In the genomic region with DNA sequence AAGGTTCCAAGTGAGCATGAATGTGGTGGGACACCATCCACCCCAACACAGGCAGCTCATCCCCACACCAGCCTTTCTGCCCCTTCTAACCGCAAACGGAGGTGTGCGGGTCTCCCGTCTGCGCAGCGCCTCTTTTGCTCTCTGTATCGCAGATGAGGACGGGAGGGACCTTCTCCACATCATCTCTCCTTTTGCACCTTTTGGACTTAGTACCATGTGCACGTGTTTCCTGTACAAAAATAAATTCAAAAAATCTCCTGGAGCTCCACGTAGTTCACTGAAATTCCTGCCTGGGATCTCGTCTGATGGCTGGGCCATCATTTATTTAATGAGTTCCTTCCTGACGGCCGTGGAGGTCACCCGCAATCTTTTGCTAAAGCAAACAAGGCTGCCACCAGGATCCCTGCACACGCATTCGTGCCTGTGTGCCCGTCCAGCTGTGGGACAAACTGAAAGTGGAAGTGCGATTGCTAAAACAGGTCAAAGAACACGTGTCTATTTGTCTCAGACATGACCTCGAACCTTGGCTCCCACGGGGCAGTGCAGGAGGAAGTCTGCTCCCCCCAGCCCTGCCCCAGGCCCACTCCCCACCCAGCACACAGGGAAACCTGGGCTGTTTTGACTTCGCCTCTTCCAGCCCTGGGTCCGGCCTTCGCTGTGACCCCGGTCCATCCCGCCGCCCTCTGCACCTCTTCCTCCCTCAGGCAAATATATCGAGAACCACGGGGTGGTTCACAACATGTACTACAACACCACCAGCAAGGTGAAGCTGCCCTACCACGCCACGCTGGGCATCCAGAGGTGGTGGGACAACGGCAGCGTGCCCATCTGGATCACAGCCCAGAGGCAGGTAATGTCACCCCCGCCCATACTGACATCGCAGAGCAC, we compare ENCODE assay signal across 12 cellular contexts. TPM values are rescaled to one million over a fixed set of nuclear protein-coding genes. Genes with fewer than 3 reads are reported as not detected.
A peak's percentile ranks its signal among the peaks of the same experiment; 100 is the strongest.
DNase-seq lines count a peak whose midpoint lies in the region; ATAC-seq and TF ChIP-seq lines count a peak whose summit lies in the region.
"Had no signal": no experiment of that assay in that cellular context is flagged by ENCODE, and none has a peak within 500 bp of the region (broad histone marks: within the 10 kb centered on the region; RNA-seq: fewer than 3 reads in every experiment).

No MANE protein-coding gene starts in this region.

- H3K36me3 Mint-ChIP-seq in activated T-helper 1 cell treated with anti-CD3 and anti-CD28 coated beads, Interleukin-12 subunit alpha, Interleukin-12 subunit beta, Interleukin-2, Interleukin-4 antibody, amounts not matched to agents 30 ng/mL and 10 ng/mL and 1 ng/mL, durations not matched to agents 14 hours and 24 hours and 36 hours (ENCODE audit: low read depth): no peaks in the 10 kb centered on the region
- H3K36me3 Mint-ChIP-seq in memory B cell: peaks cover 3% of the 10 kb centered on the region

- peaks cover 9% of the 10 kb centered on the region for H3K4me1 Mint-ChIP-seq in activated T-helper 1 cell treated with anti-CD3 and anti-CD28 coated beads, Interleukin-12 subunit alpha, Interleukin-12 subunit beta, Interleukin-2, Interleukin-4 antibody, amounts not matched to agents 30 ng/mL and 10 ng/mL and 1 ng/mL, durations not matched to agents 14 hours and 24 hours and 36 hours (ENCODE audit: low read depth)
- H3K4me1 Mint-ChIP-seq in memory B cell: peaks cover 29% of the 10 kb centered on the region

- intact Hi-C loops in activated T-helper 1 cell treated with anti-CD3 and anti-CD28 coated beads, Interleukin-12 subunit alpha, Interleukin-12 subunit beta, Interleukin-2, Interleukin-4 antibody, amounts not matched to agents 30 ng/mL and 10 ng/mL and 1 ng/mL, durations not matched to agents 14 hours and 24 hours and 36 hours (cut with micrococcal nuclease): no loop called here
- intact Hi-C loops in esophagus muscularis mucosa (cut with DNase I): no loop called here

- H3K4me1 ChIP-seq in esophagus muscularis mucosa: peaks cover 3 to 13% (median 10%) of the 10 kb centered on the region in 4 donors

- H3K4me3 Mint-ChIP-seq in activated T-helper 1 cell treated with anti-CD3 and anti-CD28 coated beads, Interleukin-12 subunit alpha, Interleukin-12 subunit beta, Interleukin-2, Interleukin-4 antibody, amounts not matched to agents 30 ng/mL and 10 ng/mL and 1 ng/mL, durations not matched to agents 14 hours and 24 hours and 36 hours: peak overlapping the region; percentile 29
- peak overlapping the region; percentile 87 for H3K4me3 Mint-ChIP-seq in memory B cell

- H3K27me3 Mint-ChIP-seq in activated T-helper 1 cell treated with anti-CD3 and anti-CD28 coated beads, Interleukin-12 subunit alpha, Interleukin-12 subunit beta, Interleukin-2, Interleukin-4 antibody, amounts not matched to agents 30 ng/mL and 10 ng/mL and 1 ng/mL, durations not matched to agents 14 hours and 24 hours and 36 hours (ENCODE audit: insufficient read depth): no peaks in the 10 kb centered on the region
- peaks cover 4% of the 10 kb centered on the region for H3K27me3 Mint-ChIP-seq in memory B cell

- no peak for TF ChIP-seq EP300 in esophagus muscularis mucosa (IDR thresholded peaks at IDR 0.05)

- H3K27ac Mint-ChIP-seq in activated T-helper 1 cell treated with anti-CD3 and anti-CD28 coated beads, Interleukin-12 subunit alpha, Interleukin-12 subunit beta, Interleukin-2, Interleukin-4 antibody, amounts not matched to agents 30 ng/mL and 10 ng/mL and 1 ng/mL, durations not matched to agents 14 hours and 24 hours and 36 hours: no peak overlapping the region
- H3K27ac Mint-ChIP-seq in memory B cell: peak overlapping the region; percentile 93

- H3K27me3 ChIP-seq in esophagus muscularis mucosa: peaks cover 0 to 13% (median 0%) of the 10 kb centered on the region in 4 donors

- 77% methylated on average over 31 of the region's 35 CpGs for WGBS in esophagus muscularis mucosa

- no peaks in the 10 kb centered on the region for H3K9me3 Mint-ChIP-seq in activated T-helper 1 cell treated with anti-CD3 and anti-CD28 coated beads, Interleukin-12 subunit alpha, Interleukin-12 subunit beta, Interleukin-2, Interleukin-4 antibody, amounts not matched to agents 30 ng/mL and 10 ng/mL and 1 ng/mL, durations not matched to agents 14 hours and 24 hours and 36 hours
- no peaks in the 10 kb centered on the region for H3K9me3 Mint-ChIP-seq in memory B cell

- TF ChIP-seq POLR2A in GM18526 (IDR thresholded peaks at IDR 0.05; ENCODE audit: extremely low read depth, insufficient read length) (peak; percentile 26), esophagus muscularis mucosa (IDR thresholded peaks at IDR 0.05; ENCODE audit: low read depth) (no peak)

- peak overlapping the region in 2 of 4 donors; percentile 20 to 24 for H3K4me3 ChIP-seq in esophagus muscularis mucosa

- no peak for TF ChIP-seq CTCF in esophagus muscularis mucosa (IDR thresholded peaks at IDR 0.05)

- no peak overlapping the region for H3K27ac ChIP-seq in esophagus muscularis mucosa (replicated peaks in 1 of 4)

- peak; percentile 80 for ATAC-seq in memory B cell (ENCODE audit: low read depth)
- no peak for ATAC-seq in GM19035 (IDR thresholded peaks at IDR 0.05; ENCODE audit: unreplicated experiment)
- ATAC-seq in HG03378 (IDR thresholded peaks at IDR 0.05; ENCODE audit: unreplicated experiment): no peak

- H3K36me3 ChIP-seq in esophagus muscularis mucosa: no peaks in the 10 kb centered on the region

- no peaks in the 10 kb centered on the region for H3K9me3 ChIP-seq in esophagus muscularis mucosa

- DNase-seq in AML-193 (lab: John Stamatoyannopoulos, UW) (peak; percentile 54 to 59), memory B cell (ENCODE audit: low spot score in 2 of 2) (no peak), NCI-H774 (lab: John Stamatoyannopoulos, UW) (no peak), esophagus muscularis mucosa (ENCODE audit: extremely low spot score) (no peak)
- DNase-seq in activated T-helper 1 cell treated with anti-CD3 and anti-CD28 coated beads, Interleukin-12 subunit alpha, Interleukin-12 subunit beta, Interleukin-2, Interleukin-4 antibody, amounts not matched to agents 30 ng/mL and 10 ng/mL and 1 ng/mL, durations not matched to agents 14 hours and 24 hours and 36 hours (ENCODE audit: low spot score): no peak
- DNase-seq: activated CD8-positive, alpha-beta memory T cell treated with anti-CD3 and anti-CD28 coated beads, Interleukin-2, amount 50 U/mL, for 4 hours; stimulated activated CD4-positive, alpha-beta T cell treated with anti-CD3 and anti-CD28 coated beads, Interleukin-1b, Interleukin-23, amount 100 ng/mL, for 48 hours had no signal

RNA-seq across cellular contexts. Expression of gene ENPP7, which starts 2.3 kb away (rescaled TPM):
- 0.10 and 0.16 TPM in 2 replicates for total RNA-seq in activated T-helper 1 cell treated with anti-CD3 and anti-CD28 coated beads, Interleukin-12 subunit alpha, Interleukin-12 subunit beta, Interleukin-2, Interleukin-4 antibody, amounts not matched to agents 30 ng/mL and 10 ng/mL and 1 ng/mL, durations not matched to agents 14 hours and 24 hours and 36 hours
- total RNA-seq in esophagus muscularis mucosa: not detected
- total RNA-seq: kidney epithelial cell, LHCN-M2 had no signal

RNA-seq across cellular contexts. Expression of gene CBX2, which starts 44.9 kb away (rescaled TPM):
- total RNA-seq in activated T-helper 1 cell treated with anti-CD3 and anti-CD28 coated beads, Interleukin-12 subunit alpha, Interleukin-12 subunit beta, Interleukin-2, Interleukin-4 antibody, amounts not matched to agents 30 ng/mL and 10 ng/mL and 1 ng/mL, durations not matched to agents 14 hours and 24 hours and 36 hours: 4.7 and 5.1 TPM in 2 replicates
- 1 to 10 TPM in 3 of 4 donors, under 1 TPM in 1; 0.66 to 2.8 (median 1.5) TPM for total RNA-seq in esophagus muscularis mucosa

Comparison
In these comparisons a context has a peak if more than half of its experiments do, and no peak if none do; other contexts are left out.
1. DNase-seq: peak in AML-193 (2 of 2); none in activated T-helper 1 cell treated with anti-CD3 and anti-CD28 coated beads, Interleukin-12 subunit alpha, Interleukin-12 subunit beta, Interleukin-2, Interleukin-4 antibody, amounts not matched to agents 30 ng/mL and 10 ng/mL and 1 ng/mL, durations not matched to agents 14 hours and 24 hours and 36 hours (single experiment), memory B cell (0 of 2), NCI-H774 (single experiment) and esophagus muscularis mucosa (single experiment).